9 cellular contexts compared by ENCODE assay signal in the genomic region with DNA sequence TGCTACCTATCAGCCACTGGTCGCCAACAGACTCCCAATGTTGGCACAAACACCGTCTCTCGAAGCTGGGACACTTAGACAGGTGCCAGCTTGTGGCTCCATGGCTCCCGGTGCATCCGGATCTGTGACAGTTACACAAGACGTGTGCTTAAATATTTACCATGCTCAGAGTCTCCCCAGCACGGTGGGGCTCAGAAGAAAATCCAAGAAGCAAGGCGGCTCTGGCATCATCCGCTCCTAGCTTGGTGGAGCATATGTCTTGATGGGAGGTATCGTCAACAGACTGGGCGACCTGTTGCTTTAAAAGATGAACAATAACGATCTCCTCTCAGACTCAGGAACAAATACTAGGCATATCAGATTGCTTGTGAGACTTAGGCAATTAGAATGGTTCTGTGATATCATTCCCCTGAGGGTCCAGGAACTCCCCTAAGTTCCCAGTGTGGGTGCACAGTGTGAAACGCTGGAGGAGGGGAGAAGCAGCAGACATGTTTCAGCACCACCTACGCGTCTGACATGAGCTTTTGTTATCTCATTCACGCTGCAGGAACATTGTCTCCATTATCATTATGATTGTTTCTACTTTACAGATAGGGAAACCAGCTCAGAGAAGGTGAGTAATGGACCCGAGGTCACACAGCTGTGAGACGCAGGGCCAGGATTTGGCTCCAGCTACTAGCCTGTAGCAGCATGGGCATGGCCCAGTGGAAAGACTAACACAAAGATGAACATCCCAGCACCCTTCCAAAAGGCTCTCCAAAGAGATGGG.
A peak's percentile ranks its signal among the peaks of the same experiment; 100 is the strongest.
DNase-seq lines count a peak whose midpoint lies in the region; FAIRE-seq and TF ChIP-seq lines count a peak whose summit lies in the region.
"Had no signal": no experiment of that assay in that cellular context is flagged by ENCODE, and none has a peak within 500 bp of the region (broad histone marks: within the 10 kb centered on the region; RNA-seq: fewer than 3 reads in every experiment).

No MANE protein-coding gene starts in this region.

- H3K36me3 ChIP-seq in kidney (ENCODE audit: control insufficient read depth in 1 of 2, insufficient read depth in 2 of 2, low read length in 2 of 2) = no peaks in the 10 kb centered on the region
- H3K36me3 ChIP-seq in stomach smooth muscle (ENCODE audit: control insufficient read depth in 2 of 2, insufficient read depth in 2 of 2, low read length in 2 of 2) = no peaks in the 10 kb centered on the region

- no peaks in the 10 kb centered on the region for H3K27me3 ChIP-seq in stomach smooth muscle (ENCODE audit: control insufficient read depth in 1 of 2, insufficient read depth in 2 of 2, low read length in 2 of 2)

- H3K4me3 ChIP-seq in kidney (ENCODE audit: low read length in 2 of 2) (peak overlapping the region; percentile 8 to 41), stomach smooth muscle (ENCODE audit: low read length in 2 of 2) (peak overlapping the region; percentile 61 to 74)

- no peak overlapping the region for H3K4me3 Mint-ChIP-seq in activated naive CD4-positive, alpha-beta T cell treated with anti-CD3 and anti-CD28 coated beads, Interleukin-2, amount 50 U/mL, for 24 hours
- H3K4me3 Mint-ChIP-seq in activated T-cell treated with anti-CD3 and anti-CD28 coated beads, Interleukin-2, amount 50 U/mL, for 24 hours = no peak overlapping the region

- H3K9me3 ChIP-seq in kidney (ENCODE audit: control insufficient read depth in 1 of 2, low read length in 2 of 2) (no peaks in the 10 kb centered on the region), stomach smooth muscle (ENCODE audit: control insufficient read depth in 2 of 2, low read length in 2 of 2) (no peaks in the 10 kb centered on the region)

- H3K4me1 Mint-ChIP-seq in activated naive CD4-positive, alpha-beta T cell treated with anti-CD3 and anti-CD28 coated beads, Interleukin-2, amount 50 U/mL, for 24 hours = peaks cover 32% of the 10 kb centered on the region
- peaks cover 27% of the 10 kb centered on the region for H3K4me1 Mint-ChIP-seq in activated T-cell treated with anti-CD3 and anti-CD28 coated beads, Interleukin-2, amount 50 U/mL, for 24 hours (ENCODE audit: low read depth)

- H3K36me3 Mint-ChIP-seq in activated naive CD4-positive, alpha-beta T cell treated with anti-CD3 and anti-CD28 coated beads, Interleukin-2, amount 50 U/mL, for 24 hours = no peaks in the 10 kb centered on the region
- H3K36me3 Mint-ChIP-seq in activated T-cell treated with anti-CD3 and anti-CD28 coated beads, Interleukin-2, amount 50 U/mL, for 24 hours (ENCODE audit: low read depth) = no peaks in the 10 kb centered on the region

- DNase-seq in activated naive CD4-positive, alpha-beta T cell (lab: John Stamatoyannopoulos, UW) = no peak
- DNase-seq in activated T-cell treated with anti-CD3 and anti-CD28 coated beads, Interleukin-2, amount 50 U/mL, for 24 hours = peak; percentile 42
- DNase-seq in kidney = no peak
- no peak for DNase-seq in NCI-H2227 treated with DMSO at 0.1 percent for 48 hours (lab: John Stamatoyannopoulos, UW)
- DNase-seq in ureter (ENCODE audit: low spot score) = no peak
- DNase-seq in UCSD-AML1 (lab: John Stamatoyannopoulos, UW; ENCODE audit: unreplicated experiment) = no peak

- no peak for FAIRE-seq in kidney (lab: Jason Lieb, UNC)
- FAIRE-seq: D721Med had no signal

- no peak overlapping the region for H3K9ac ChIP-seq in kidney (ENCODE audit: low read length in 2 of 2)
- peak overlapping the region; percentile 40 to 42 for H3K9ac ChIP-seq in stomach smooth muscle (ENCODE audit: low read length in 2 of 2)

- peak overlapping the region; percentile 2 for H3K27ac Mint-ChIP-seq in activated naive CD4-positive, alpha-beta T cell treated with anti-CD3 and anti-CD28 coated beads, Interleukin-2, amount 50 U/mL, for 24 hours
- H3K27ac Mint-ChIP-seq in activated T-cell treated with anti-CD3 and anti-CD28 coated beads, Interleukin-2, amount 50 U/mL, for 24 hours = peak overlapping the region; percentile 66

- TF ChIP-seq CTCF in kidney (IDR thresholded peaks at IDR 0.05; ENCODE audit: borderline replicate concordance, extremely low read depth, insufficient read depth) = no peak

- H3K27ac ChIP-seq in kidney (ENCODE audit: low read depth in 2 of 2, low read length in 2 of 2) (peak overlapping the region in 1 of 2 donors; percentile 23), stomach smooth muscle (ENCODE audit: low read length) (peak overlapping the region; percentile 37)

- H3K9me3 Mint-ChIP-seq in activated naive CD4-positive, alpha-beta T cell treated with anti-CD3 and anti-CD28 coated beads, Interleukin-2, amount 50 U/mL, for 24 hours = no peaks in the 10 kb centered on the region
- H3K9me3 Mint-ChIP-seq in activated T-cell treated with anti-CD3 and anti-CD28 coated beads, Interleukin-2, amount 50 U/mL, for 24 hours = no peaks in the 10 kb centered on the region

- H3K4me1 ChIP-seq in kidney (ENCODE audit: control insufficient read depth in 1 of 2, insufficient read depth in 1 of 2, low read depth in 1 of 2, low read length in 2 of 2) (peaks cover 11 to 26% of the 10 kb centered on the region in 2 donors), stomach smooth muscle (ENCODE audit: control insufficient read depth, insufficient read depth, low read length) (peaks cover 16% of the 10 kb centered on the region)

- no peaks in the 10 kb centered on the region for H3K27me3 Mint-ChIP-seq in activated naive CD4-positive, alpha-beta T cell treated with anti-CD3 and anti-CD28 coated beads, Interleukin-2, amount 50 U/mL, for 24 hours
- no peaks in the 10 kb centered on the region for H3K27me3 Mint-ChIP-seq in activated T-cell treated with anti-CD3 and anti-CD28 coated beads, Interleukin-2, amount 50 U/mL, for 24 hours

- intact Hi-C loops in kidney (cut with DNase I) = no loop called here

Comparison
In these comparisons a context has a peak if more than half of its experiments do, and no peak if none do; other contexts are left out.
1. H3K9ac ChIP-seq: peak in stomach smooth muscle (2 of 2); none in kidney (0 of 2).